In the genomic region with DNA sequence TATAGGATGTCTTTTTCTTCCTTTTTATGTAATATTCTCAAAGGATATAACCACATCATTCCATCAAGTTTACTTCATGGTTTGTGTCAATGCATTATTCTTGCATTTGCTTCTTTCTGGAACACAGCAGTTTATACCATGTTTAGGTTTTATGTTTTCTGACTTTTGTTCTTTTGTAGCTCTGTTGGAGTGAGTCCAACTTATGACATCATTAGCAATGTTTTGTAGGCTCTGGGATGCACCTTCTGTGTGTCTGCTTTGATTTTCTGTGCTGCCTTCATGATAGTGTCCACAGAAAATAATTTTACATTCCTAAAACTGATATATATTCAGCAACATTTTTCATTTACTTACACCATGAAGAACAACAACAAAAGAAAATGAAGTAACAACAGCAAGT, we compare ENCODE assay signal across 26 cellular contexts.
DNase-seq lines count a peak whose midpoint lies in the region; ATAC-seq, FAIRE-seq and TF ChIP-seq lines count a peak whose summit lies in the region.
"Had no signal": no experiment of that assay in that cellular context is flagged by ENCODE, and none has a peak within 500 bp of the region (broad histone marks: within the 10 kb centered on the region; RNA-seq: fewer than 3 reads in every experiment).

No MANE protein-coding gene starts in this region.

- no peaks in the 10 kb centered on the region for H3K79me2 ChIP-seq in HepG2 (ENCODE audit: insufficient read depth, low read length)

- H3K4me1 Mint-ChIP-seq in type B pancreatic cell (ENCODE audit: unreplicated experiment), result peaks cover 23% of the 10 kb centered on the region
- no peaks in the 10 kb centered on the region for H3K4me1 Mint-ChIP-seq in activated naive CD8-positive, alpha-beta T cell treated with anti-CD3 and anti-CD28 coated beads for 36 hours
- H3K4me1 Mint-ChIP-seq: CD8-positive, alpha-beta memory T cell had no signal

- intact Hi-C loops in HepG2 (cut with micrococcal nuclease; ENCODE audit: unreplicated experiment) (no loop called here), right lobe of liver (cut with DNase I) (no loop called here)

- H3K4me1 ChIP-seq in HepG2 (ENCODE audit: insufficient read depth, low read length) (peaks cover 6% of the 10 kb centered on the region; the same call in 1 of the 2 replicates), right lobe of liver (no peaks in the 10 kb centered on the region)

- TF ChIP-seq EP300 in HepG2 (IDR thresholded peaks at IDR 0.05; ENCODE audit: low read depth in 2 of 2, low read length in 2 of 2) (no peak), HepG2 (CRISPR knock-in tag; IDR thresholded peaks at IDR 0.05; ENCODE audit: borderline replicate concordance) (no peak)

- H3K9ac ChIP-seq in HepG2 (ENCODE audit: insufficient read depth, low read depth, low read length), result no peak overlapping the region
- H3K9ac ChIP-seq: KMS-11 had no signal

- POLR2A ChIA-PET in HepG2 (lab: Yijun Ruan, JAX), result no interaction called here

- no peaks in the 10 kb centered on the region for H3K9me3 Mint-ChIP-seq in type B pancreatic cell
- no peaks in the 10 kb centered on the region for H3K9me3 Mint-ChIP-seq in activated naive CD8-positive, alpha-beta T cell treated with anti-CD3 and anti-CD28 coated beads for 36 hours
- H3K9me3 Mint-ChIP-seq: CD8-positive, alpha-beta memory T cell had no signal

- no peak overlapping the region for H3K4me3 ChIP-seq in HepG2 (replicated peaks in 1 of 3; ENCODE audit: insufficient read depth in 1 of 3, low read depth in 2 of 3, low read length in 3 of 3)
- H3K4me3 ChIP-seq in right lobe of liver, result no peak overlapping the region
- H3K4me3 ChIP-seq in choroid plexus epithelial cell (ENCODE audit: low read depth, low read length), result no peak overlapping the region

- H3K27ac ChIP-seq in HepG2 (ENCODE audit: extremely low read length, insufficient read depth, low read length) (no peak overlapping the region), right lobe of liver (no peak overlapping the region)
- H3K27ac ChIP-seq: C4-2B, KMS-11 had no signal

- H3K27me3 ChIP-seq in HepG2 (ENCODE audit: control insufficient read depth in 1 of 2, insufficient read depth in 2 of 2, low read length in 2 of 2) (no peaks in the 10 kb centered on the region), right lobe of liver (no peaks in the 10 kb centered on the region)

- in situ Hi-C loops in HepG2 (cut with HindIII; ENCODE audit: extremely low pct_ligation_motif_present, low pct_unique_long_range_greater_than_20kb), result no loop called here

- ATAC-seq in HepG2 (no peak), right lobe of liver (no peak)
- ATAC-seq: Panc1, SK-N-SH treated with all-trans-retinoic acid at 6 μM for 48 hours had no signal

- no peak overlapping the region for H3K4me2 ChIP-seq in HepG2 (ENCODE audit: low read depth, low read length)
- H3K4me2 ChIP-seq: KMS-11 had no signal

- BruUV-seq in HepG2 (replicated peaks; lab: Mats Ljungman, UMichigan), result no TSS peak

- FAIRE-seq in HepG2 (lab: Jason Lieb, UNC), result no peak
- FAIRE-seq: D721Med, GM19239, HTR-8/SVneo had no signal

- H3K9me3 ChIP-seq in HepG2 (ENCODE audit: low read length) (no peaks in the 10 kb centered on the region), right lobe of liver (no peaks in the 10 kb centered on the region)

- no peak for TF ChIP-seq RAD21 in HepG2 (CRISPR knock-in tag; IDR thresholded peaks at IDR 0.05)

- TF ChIP-seq CTCF in HepG2 (CRISPR knock-in tag; IDR thresholded peaks at IDR 0.05) (no peak), right lobe of liver (IDR thresholded peaks at IDR 0.05) (no peak), choroid plexus epithelial cell (conservative IDR thresholded peaks at IDR 0.05; ENCODE audit: low read depth, low read length) (no peak), type B pancreatic cell (conservative IDR thresholded peaks at IDR 0.05) (no peak)

- no peak overlapping the region for H3K4me3 Mint-ChIP-seq in type B pancreatic cell
- H3K4me3 Mint-ChIP-seq in activated naive CD8-positive, alpha-beta T cell treated with anti-CD3 and anti-CD28 coated beads for 36 hours, result no peak overlapping the region
- H3K4me3 Mint-ChIP-seq: CD8-positive, alpha-beta memory T cell had no signal

- CTCF ChIA-PET in HepG2 (lab: Yijun Ruan, JAX; ENCODE audit: low intra/inter-chr PET ratio, low total read pairs), result no interaction called here

- TF ChIP-seq POLR2A in HepG2 (IDR thresholded peaks at IDR 0.05; ENCODE audit: insufficient read depth in 1 of 2, low read depth in 2 of 2, low read length in 2 of 2), result no peak
- no peak for TF ChIP-seq POLR2A in right lobe of liver (IDR thresholded peaks at IDR 0.05)

- H3K27ac Mint-ChIP-seq in type B pancreatic cell, result peak overlapping the region; percentile 8
- H3K27ac Mint-ChIP-seq in activated naive CD8-positive, alpha-beta T cell treated with anti-CD3 and anti-CD28 coated beads for 36 hours, result no peak overlapping the region
- H3K27ac Mint-ChIP-seq: CD8-positive, alpha-beta memory T cell had no signal

- H3K36me3 Mint-ChIP-seq in type B pancreatic cell, result no peaks in the 10 kb centered on the region
- H3K36me3 Mint-ChIP-seq in activated naive CD8-positive, alpha-beta T cell treated with anti-CD3 and anti-CD28 coated beads for 36 hours, result no peaks in the 10 kb centered on the region

- no peaks in the 10 kb centered on the region for H3K27me3 Mint-ChIP-seq in type B pancreatic cell
- H3K27me3 Mint-ChIP-seq in activated naive CD8-positive, alpha-beta T cell treated with anti-CD3 and anti-CD28 coated beads for 36 hours, result no peaks in the 10 kb centered on the region

- no peaks in the 10 kb centered on the region for H4K20me1 ChIP-seq in HepG2 (ENCODE audit: insufficient read depth, low read length)

- no peak overlapping the region for H2AFZ ChIP-seq in HepG2 (ENCODE audit: low read length)

- H3K36me3 ChIP-seq in HepG2 (replicated peaks in 1 of 2; ENCODE audit: control insufficient read depth in 1 of 2, insufficient read depth in 2 of 2, low read length in 2 of 2), result no peaks in the 10 kb centered on the region
- H3K36me3 ChIP-seq in right lobe of liver, result no peaks in the 10 kb centered on the region

- peak; percentile 17 for DNase-seq in DMS53 (lab: John Stamatoyannopoulos, UW)
- no peak for DNase-seq in DMS53 treated with DMSO at 0.1 percent for 48 hours (lab: John Stamatoyannopoulos, UW; ENCODE audit: unreplicated experiment)
- no peak for DNase-seq in HepG2 (ENCODE audit: low spot score)
- DNase-seq in right lobe of liver, result no peak
- peak; percentile 42 for DNase-seq in choroid plexus epithelial cell (ENCODE audit: low read depth)
- no peak for DNase-seq in type B pancreatic cell (ENCODE audit: extremely low spot score, unreplicated experiment)
- DNase-seq in activated naive CD8-positive, alpha-beta T cell treated with anti-CD3 and anti-CD28 coated beads for 36 hours, result no peak
- DNase-seq in COR-L47 (lab: John Stamatoyannopoulos, UW), result no peak
- DNase-seq: CD8-positive, alpha-beta memory T cell; GF-D8; GOT3; HCEC 1CT; IMR-90; NCI-H1092 treated with DMSO at 0.1 percent for 48 hours; NCI-H146; NCI-H2107; NCI-H446; NCI-H526 treated with DMSO at 0.1 percent for 48 hours; SIG-M5 had no signal

TF ChIP-seq in HepG2, 621 proteins besides CTCF, POLR2A, EP300 and RAD21:
- TF ChIP-seq ATF7 (IDR thresholded peaks at IDR 0.05) (peak; percentile 52; the same call in 1 of the 2 replicates), ATF7 (CRISPR knock-in tag; IDR thresholded peaks at IDR 0.05) (no peak), ZNF83 (CRISPR knock-in tag; IDR thresholded peaks at IDR 0.05; ENCODE audit: borderline replicate concordance) (no peak), ZNF598 (CRISPR knock-in tag; IDR thresholded peaks at IDR 0.05; ENCODE audit: borderline replicate concordance) (no peak)

Comparison
In these comparisons a context has a peak if more than half of its experiments do, and no peak if none do; other contexts are left out.
1. DNase-seq: peak in DMS53 (single experiment) and choroid plexus epithelial cell (single experiment); none in DMS53 treated with DMSO at 0.1 percent for 48 hours (single experiment), HepG2 (single experiment), right lobe of liver (0 of 3), type B pancreatic cell (single experiment), activated naive CD8-positive, alpha-beta T cell treated with anti-CD3 and anti-CD28 coated beads for 36 hours (single experiment) and COR-L47 (single experiment).